In the genomic region with DNA sequence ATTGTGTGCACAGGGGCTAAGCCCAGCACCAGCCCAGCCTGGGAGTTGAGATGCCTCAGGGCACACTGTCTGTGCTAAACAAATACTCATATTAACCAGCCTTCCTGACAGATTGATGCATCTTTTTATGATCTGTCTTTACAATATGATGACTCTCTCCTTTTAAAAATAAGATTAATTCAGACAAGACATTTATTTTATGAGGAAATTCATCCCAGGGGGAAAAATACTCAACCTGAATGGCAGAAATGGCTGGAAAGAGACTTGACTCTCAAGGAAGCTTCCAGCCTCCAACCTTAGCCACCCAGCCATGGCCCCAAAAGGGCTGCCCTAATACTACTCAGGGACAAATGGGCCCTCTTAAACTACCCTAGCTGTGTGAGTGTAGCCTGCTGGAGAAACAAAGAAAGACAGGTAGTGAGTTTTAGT, we compare ENCODE assay signal across 1 cellular context.
TF ChIP-seq lines count a peak whose summit lies in the region.

No MANE protein-coding gene starts in this region.

TF ChIP-seq in HEK293, 187 proteins besides CTCF, POLR2A, EP300 and RAD21 (continued from another document and continues in another):
- no peak for TF ChIP-seq HIC1 (tag by site-specific recombination; IDR thresholded peaks at IDR 0.05)
- no peak for TF ChIP-seq ZNF394 (tag by site-specific recombination; IDR thresholded peaks at IDR 0.05; ENCODE audit: borderline replicate concordance)
- TF ChIP-seq ZNF76 (tag by site-specific recombination; IDR thresholded peaks at IDR 0.05; ENCODE audit: borderline replicate concordance, low read depth), result no peak
- no peak for TF ChIP-seq KLF10 (tag by site-specific recombination; IDR thresholded peaks at IDR 0.05)
- TF ChIP-seq ZBTB17 (tag by site-specific recombination; IDR thresholded peaks at IDR 0.05), result no peak
- TF ChIP-seq ZNF133 (tag by site-specific recombination; IDR thresholded peaks at IDR 0.05), result no peak
- no peak for TF ChIP-seq ZNF610 (tag by site-specific recombination; IDR thresholded peaks at IDR 0.05; ENCODE audit: borderline replicate concordance)
- TF ChIP-seq ZNF521 (tag by site-specific recombination; IDR thresholded peaks at IDR 0.05), result no peak
- TF ChIP-seq, protein P1, sequence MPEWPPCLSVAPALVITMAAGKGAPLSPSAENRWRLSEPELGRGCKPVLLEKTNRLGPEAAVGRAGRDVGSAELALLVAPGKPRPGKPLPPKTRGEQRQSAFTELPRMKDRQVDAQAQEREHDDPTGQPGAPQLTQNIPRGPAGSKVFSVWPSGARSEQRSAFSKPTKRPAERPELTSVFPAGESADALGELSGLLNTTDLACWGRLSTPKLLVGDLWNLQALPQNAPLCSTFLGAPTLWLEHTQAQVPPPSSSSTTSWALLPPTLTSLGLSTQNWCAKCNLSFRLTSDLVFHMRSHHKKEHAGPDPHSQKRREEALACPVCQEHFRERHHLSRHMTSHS (tag by site-specific recombination; IDR thresholded peaks at IDR 0.05), result no peak
- no peak for TF ChIP-seq KLF9 (tag by site-specific recombination; IDR thresholded peaks at IDR 0.05; ENCODE audit: low read depth)
- no peak for TF ChIP-seq ZNF747 (tag by site-specific recombination; IDR thresholded peaks at IDR 0.05)
- no peak for TF ChIP-seq ZNF311 (tag by site-specific recombination; IDR thresholded peaks at IDR 0.05; ENCODE audit: borderline replicate concordance)
- TF ChIP-seq REST (tag by site-specific recombination; IDR thresholded peaks at IDR 0.05), result no peak
- TF ChIP-seq PRDM1 (tag by site-specific recombination; IDR thresholded peaks at IDR 0.05), result no peak
- no peak for TF ChIP-seq ZNF629 (tag by site-specific recombination; IDR thresholded peaks at IDR 0.05)
- no peak for TF ChIP-seq ZNF707 (tag by site-specific recombination; IDR thresholded peaks at IDR 0.05)
- TF ChIP-seq PRDM2 (tag by site-specific recombination; IDR thresholded peaks at IDR 0.05; ENCODE audit: borderline replicate concordance), result no peak
- TF ChIP-seq ZFP41 (tag by site-specific recombination; IDR thresholded peaks at IDR 0.05; ENCODE audit: borderline replicate concordance), result no peak
- TF ChIP-seq ZNF132 (tag by site-specific recombination; IDR thresholded peaks at IDR 0.05; ENCODE audit: borderline replicate concordance), result no peak
- TF ChIP-seq ZNF121 (tag by site-specific recombination; IDR thresholded peaks at IDR 0.05), result no peak
- no peak for TF ChIP-seq YY2 (tag by site-specific recombination; IDR thresholded peaks at IDR 0.05)
- no peak for TF ChIP-seq ZNF112 (tag by site-specific recombination; IDR thresholded peaks at IDR 0.05)
- TF ChIP-seq ZSCAN16 (tag by site-specific recombination; IDR thresholded peaks at IDR 0.05), result no peak
- no peak for TF ChIP-seq ZBTB1 (tag by site-specific recombination; IDR thresholded peaks at IDR 0.05)
- TF ChIP-seq ZIC2 (tag by site-specific recombination; IDR thresholded peaks at IDR 0.05), result no peak
- TF ChIP-seq ZNF600 (tag by site-specific recombination; IDR thresholded peaks at IDR 0.05), result no peak
- peak; percentile 64 for TF ChIP-seq IKZF3 (tag by site-specific recombination; IDR thresholded peaks at IDR 0.05)
- TF ChIP-seq BCL6B (tag by site-specific recombination; IDR thresholded peaks at IDR 0.05), result no peak
- no peak for TF ChIP-seq ZNF266 (tag by site-specific recombination; IDR thresholded peaks at IDR 0.05; ENCODE audit: low read depth)
- no peak for TF ChIP-seq ZNF626 (tag by site-specific recombination; IDR thresholded peaks at IDR 0.05)
- TF ChIP-seq ZBTB8A (tag by site-specific recombination; IDR thresholded peaks at IDR 0.05), result peak; percentile 61
- TF ChIP-seq GLI2 (tag by site-specific recombination; IDR thresholded peaks at IDR 0.05; ENCODE audit: borderline replicate concordance, low read depth), result 0 out of 2 replicates have a peak, but pooled peaks have one; percentile 17
- no peak for TF ChIP-seq REPIN1 (tag by site-specific recombination; IDR thresholded peaks at IDR 0.05; ENCODE audit: low read depth)
- TF ChIP-seq ZNF223 (tag by site-specific recombination; IDR thresholded peaks at IDR 0.05), result no peak
- no peak for TF ChIP-seq ZNF837 (tag by site-specific recombination; IDR thresholded peaks at IDR 0.05)
- no peak for TF ChIP-seq ZNF292 (tag by site-specific recombination; IDR thresholded peaks at IDR 0.05; ENCODE audit: borderline replicate concordance, low read depth)
- no peak for TF ChIP-seq ZNF211 (tag by site-specific recombination; IDR thresholded peaks at IDR 0.05; ENCODE audit: low read depth)
- no peak for TF ChIP-seq ZSCAN5A (tag by site-specific recombination; IDR thresholded peaks at IDR 0.05)
- TF ChIP-seq SCRT1 (tag by site-specific recombination; IDR thresholded peaks at IDR 0.05; ENCODE audit: borderline replicate concordance), result no peak
- TF ChIP-seq, protein P2, sequence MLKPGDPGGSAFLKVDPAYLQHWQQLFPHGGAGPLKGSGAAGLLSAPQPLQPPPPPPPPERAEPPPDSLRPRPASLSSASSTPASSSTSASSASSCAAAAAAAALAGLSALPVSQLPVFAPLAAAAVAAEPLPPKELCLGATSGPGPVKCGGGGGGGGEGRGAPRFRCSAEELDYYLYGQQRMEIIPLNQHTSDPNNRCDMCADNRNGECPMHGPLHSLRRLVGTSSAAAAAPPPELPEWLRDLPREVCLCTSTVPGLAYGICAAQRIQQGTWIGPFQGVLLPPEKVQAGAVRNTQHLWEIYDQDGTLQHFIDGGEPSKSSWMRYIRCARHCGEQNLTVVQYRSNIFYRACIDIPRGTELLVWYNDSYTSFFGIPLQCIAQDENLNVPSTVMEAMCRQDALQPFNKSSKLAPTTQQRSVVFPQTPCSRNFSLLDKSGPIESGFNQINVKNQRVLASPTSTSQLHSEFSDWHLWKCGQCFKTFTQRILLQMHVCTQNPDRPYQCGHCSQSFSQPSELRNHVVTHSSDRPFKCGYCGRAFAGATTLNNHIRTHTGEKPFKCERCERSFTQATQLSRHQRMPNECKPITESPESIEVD (tag by site-specific recombination; IDR thresholded peaks at IDR 0.05), result peak; percentile 97
- no peak for TF ChIP-seq ZSCAN23 (tag by site-specific recombination; IDR thresholded peaks at IDR 0.05)
- TF ChIP-seq ZNF785 (tag by site-specific recombination; IDR thresholded peaks at IDR 0.05), result no peak
- TF ChIP-seq, protein P3, sequence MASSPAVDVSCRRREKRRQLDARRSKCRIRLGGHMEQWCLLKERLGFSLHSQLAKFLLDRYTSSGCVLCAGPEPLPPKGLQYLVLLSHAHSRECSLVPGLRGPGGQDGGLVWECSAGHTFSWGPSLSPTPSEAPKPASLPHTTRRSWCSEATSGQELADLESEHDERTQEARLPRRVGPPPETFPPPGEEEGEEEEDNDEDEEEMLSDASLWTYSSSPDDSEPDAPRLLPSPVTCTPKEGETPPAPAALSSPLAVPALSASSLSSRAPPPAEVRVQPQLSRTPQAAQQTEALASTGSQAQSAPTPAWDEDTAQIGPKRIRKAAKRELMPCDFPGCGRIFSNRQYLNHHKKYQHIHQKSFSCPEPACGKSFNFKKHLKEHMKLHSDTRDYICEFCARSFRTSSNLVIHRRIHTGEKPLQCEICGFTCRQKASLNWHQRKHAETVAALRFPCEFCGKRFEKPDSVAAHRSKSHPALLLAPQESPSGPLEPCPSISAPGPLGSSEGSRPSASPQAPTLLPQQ (tag by site-specific recombination; IDR thresholded peaks at IDR 0.05), result no peak
- TF ChIP-seq ZNF157 (tag by site-specific recombination; IDR thresholded peaks at IDR 0.05), result no peak
- no peak for TF ChIP-seq SETDB1 (IDR thresholded peaks at IDR 0.05; ENCODE audit: insufficient read length, low read length)
